ENCODE assay signal across 8 cellular contexts in the genomic region with DNA sequence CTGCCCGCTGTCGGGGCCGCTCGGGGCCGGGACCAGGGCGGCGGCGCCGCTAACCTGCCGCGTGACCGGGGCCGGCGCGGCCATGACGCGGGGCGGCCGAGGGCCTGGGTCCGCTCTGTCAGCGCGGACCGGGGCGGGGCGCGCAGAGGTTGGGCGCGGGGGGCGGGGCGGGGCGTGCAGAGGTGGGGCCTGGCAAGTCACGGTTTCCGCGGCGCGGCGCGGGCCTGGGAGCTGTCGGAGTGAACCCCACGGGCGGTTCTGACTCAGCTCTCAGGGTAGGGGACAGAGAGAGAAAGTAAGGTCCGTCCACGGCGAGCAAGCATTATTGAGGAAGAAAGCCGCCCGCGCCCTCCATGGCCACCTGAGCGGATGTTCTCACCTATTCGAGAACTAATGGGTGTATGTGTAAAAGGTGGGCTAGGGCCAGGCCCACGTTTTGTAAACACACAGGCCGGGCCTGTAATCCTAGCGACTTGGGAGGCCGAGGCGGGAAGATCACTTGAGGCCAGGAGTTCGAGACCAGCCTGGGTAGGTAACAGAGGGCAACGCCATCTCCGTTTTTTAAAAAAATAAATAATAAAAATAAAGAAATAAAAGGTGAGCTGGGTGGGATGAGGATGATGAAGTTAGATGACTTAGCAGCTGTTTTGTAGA. TPM values are rescaled to one million over a fixed set of nuclear protein-coding genes. Genes with fewer than 3 reads are reported as not detected.
DNase-seq lines count a peak whose midpoint lies in the region; ATAC-seq and TF ChIP-seq lines count a peak whose summit lies in the region.

Gene PRXL2C (minus strand): TSS at position 120 of the 654 bp plus-strand sequence. CDS start 36 bp downstream, at position 84.

- peak in 1 of 2 donors; percentile 3 for TF ChIP-seq POLR2A in tibial nerve (IDR thresholded peaks at IDR 0.05)

- TF ChIP-seq EP300 in tibial nerve (IDR thresholded peaks at IDR 0.05): peak in 1 of 2 donors; percentile 42

- intact Hi-C loops in CD14-positive monocyte (cut with micrococcal nuclease): loop anchor here (5.0 to 10.0 kb wide), 4 partner anchors 91 to 241 kb away; partner anchors contain the start of genes HABP4 (in 1 of the 2) and ZNF367 (in 1 of the 2)
- intact Hi-C loops in posterior cingulate gyrus (cut with DNase I): loop anchor here (2.0 to 5.0 kb wide), 2 partner anchors 37 to 203 kb away; partner anchors contain the start of genes CDC14B and HABP4

- WGBS in tibial nerve, 2 donors: 4 to 8% methylated on average over 24 to 56 of the region's 57 CpGs

- 0 out of 2 replicates have a peak, but pooled peaks cover 6% of the 10 kb centered on the region for H3K4me1 ChIP-seq in HUES48 (ENCODE audit: control insufficient read depth, insufficient read depth, low read length)
- H3K4me1 ChIP-seq in cardiac muscle cell (ENCODE audit: low read depth): no peaks in the 10 kb centered on the region
- peaks cover 0 to 30% (median 6%) of the 10 kb centered on the region in 4 donors for H3K4me1 ChIP-seq in tibial nerve

- peak; percentile 77 for ATAC-seq in GM19455 (IDR thresholded peaks at IDR 0.05; ENCODE audit: unreplicated experiment)
- ATAC-seq in activated naive CD8-positive, alpha-beta T cell treated with anti-CD3 and anti-CD28 coated beads, Interleukin-2, amount 50 U/mL, for 24 hours: peak; percentile 82

- peak within 1 kb of the TSS; percentile 90 to 95 for H3K4me3 Mint-ChIP-seq in CD14-positive monocyte
- H3K4me3 Mint-ChIP-seq in activated naive CD8-positive, alpha-beta T cell treated with anti-CD3 and anti-CD28 coated beads, Interleukin-2, amount 50 U/mL, for 24 hours: peak within 1 kb of the TSS; percentile 84

- DNase-seq in CD14-positive monocyte (ENCODE audit: low spot score) (peak; percentile 90), SW480 (ENCODE audit: low spot score) (peak; percentile 71), cardiac muscle cell (ENCODE audit: low read depth in 1 of 2, low spot score in 1 of 2) (peak; percentile 82 to 88), posterior cingulate gyrus (peak in 9 of 10 donors; percentile 35 to 88 (median 59)), tibial nerve (ENCODE audit: low spot score in 2 of 2) (peak; percentile 88)
- peak; percentile 81 for DNase-seq in activated naive CD8-positive, alpha-beta T cell treated with anti-CD3 and anti-CD28 coated beads, Interleukin-2, amount 50 U/mL, for 24 hours

- peak within 1 kb of the TSS; percentile 73; the same call in 1 of the 2 replicates for H3K9ac ChIP-seq in HUES48 (ENCODE audit: low read depth, low read length)

- H3K9me3 ChIP-seq in HUES48 (ENCODE audit: control insufficient read depth, insufficient read depth, low read length) (no peaks in the 10 kb centered on the region), cardiac muscle cell (ENCODE audit: low read depth) (no peaks in the 10 kb centered on the region), tibial nerve (no peaks in the 10 kb centered on the region)

- peak within 1 kb of the TSS; percentile 91 to 97 (median 95) for H3K27ac Mint-ChIP-seq in CD14-positive monocyte
- peak within 1 kb of the TSS; percentile 77 for H3K27ac Mint-ChIP-seq in activated naive CD8-positive, alpha-beta T cell treated with anti-CD3 and anti-CD28 coated beads, Interleukin-2, amount 50 U/mL, for 24 hours

- peaks cover 0 to 1% (median 0%) of the 10 kb centered on the region in 7 donors for H3K9me3 Mint-ChIP-seq in CD14-positive monocyte
- H3K9me3 Mint-ChIP-seq in activated naive CD8-positive, alpha-beta T cell treated with anti-CD3 and anti-CD28 coated beads, Interleukin-2, amount 50 U/mL, for 24 hours: no peaks in the 10 kb centered on the region

- peaks cover 13 to 17% of the 10 kb centered on the region in 2 donors for H3K36me3 Mint-ChIP-seq in CD14-positive monocyte
- no peaks in the 10 kb centered on the region for H3K36me3 Mint-ChIP-seq in activated naive CD8-positive, alpha-beta T cell treated with anti-CD3 and anti-CD28 coated beads, Interleukin-2, amount 50 U/mL, for 24 hours (ENCODE audit: low read depth)

- H3K4me3 ChIP-seq in HUES48 (ENCODE audit: low read depth, low read length) (peak within 1 kb of the TSS; percentile 87), cardiac muscle cell (peak within 1 kb of the TSS; percentile 80), tibial nerve (peak within 1 kb of the TSS; percentile 61 to 84 (median 63))

- TF ChIP-seq CTCF in CD14-positive monocyte (IDR thresholded peaks at IDR 0.05) (no peak), cardiac muscle cell (IDR thresholded peaks at IDR 0.05; ENCODE audit: low read depth, low read length) (no peak), tibial nerve (IDR thresholded peaks at IDR 0.05) (no peak)

- H3K36me3 ChIP-seq in HUES48 (ENCODE audit: control insufficient read depth, insufficient read depth, low read length) (peaks cover 6% of the 10 kb centered on the region; the same call in 1 of the 2 replicates), cardiac muscle cell (peaks cover 5% of the 10 kb centered on the region), tibial nerve (peaks cover 0 to 32% (median 0%) of the 10 kb centered on the region in 3 donors)

- H3K27ac ChIP-seq in HUES48 (ENCODE audit: low read depth, low read length): peak within 1 kb of the TSS; percentile 70
- H3K27ac ChIP-seq in cardiac muscle cell: peak within 1 kb of the TSS; percentile 99
- H3K27ac ChIP-seq in tibial nerve: peak within 1 kb of the TSS; percentile 93 to 100 (median 98)

- H3K4me1 Mint-ChIP-seq in CD14-positive monocyte: peaks cover 15% of the 10 kb centered on the region
- peaks cover 15% of the 10 kb centered on the region for H3K4me1 Mint-ChIP-seq in activated naive CD8-positive, alpha-beta T cell treated with anti-CD3 and anti-CD28 coated beads, Interleukin-2, amount 50 U/mL, for 24 hours

- H3K27me3 ChIP-seq in HUES48 (ENCODE audit: control insufficient read depth, insufficient read depth, low read length) (no peaks in the 10 kb centered on the region), cardiac muscle cell (no peaks in the 10 kb centered on the region), tibial nerve (no peaks in the 10 kb centered on the region)

- peaks cover 0 to 4% (median 1%) of the 10 kb centered on the region in 3 donors for H3K27me3 Mint-ChIP-seq in CD14-positive monocyte (ENCODE audit: low read depth in 3 of 3)
- H3K27me3 Mint-ChIP-seq in activated naive CD8-positive, alpha-beta T cell treated with anti-CD3 and anti-CD28 coated beads, Interleukin-2, amount 50 U/mL, for 24 hours: no peaks in the 10 kb centered on the region

RNA-seq across cellular contexts. Expression of gene PRXL2C, which starts in this region (rescaled TPM):
- 10 to 100 TPM in 1 of 2 donors, 1 to 10 TPM in 1; 9.2 to 14.6 TPM for polyA plus RNA-seq in CD14-positive monocyte
- total RNA-seq in cardiac muscle cell: 6.4 and 8.1 TPM in 2 replicates
- 6.1 and 12.5 TPM in 2 replicates for polyA plus RNA-seq in cardiac muscle cell
- 10 to 100 TPM; 14.9 to 52.7 (median 20.6) TPM for total RNA-seq in tibial nerve

Comparison
In these comparisons a context has a peak if more than half of its experiments do, and no peak if none do; other contexts are left out.
1. Peak in every context shown above with its lines: DNase-seq, ATAC-seq, H3K4me3 ChIP-seq and H3K27ac ChIP-seq.